8 cellular contexts compared by ENCODE assay signal in genomic region chr6:43667245-43668150, GRCh38. TPM values are rescaled to one million over a fixed set of nuclear protein-coding genes. Genes with fewer than 3 reads are reported as not detected.
DNase-seq lines count a peak whose midpoint lies in the region; ATAC-seq and TF ChIP-seq lines count a peak whose summit lies in the region.

No MANE protein-coding gene starts in this region.

- peaks cover 12 to 13% of the 10 kb centered on the region in 2 experiments for H3K4me1 ChIP-seq in neutrophil (ENCODE audit: control insufficient read depth in 1 of 2, insufficient read depth in 1 of 2, low read depth in 1 of 2, low read length in 1 of 2)

- in situ Hi-C loops in ACHN (cut with HindIII; ENCODE audit: low pct_ligation_motif_present, low pct_unique_long_range_greater_than_20kb, low sequenced_read_pairs) = no loop called here

- DNase-seq in ACHN (peak; percentile 68), M059J (ENCODE audit: low read depth) (peak; percentile 76), RWPE1 (ENCODE audit: low spot score) (peak; percentile 74), foreskin fibroblast (peak; percentile 40 to 87), superior temporal gyrus (ENCODE audit: extremely low spot score) (peak; percentile 87)
- DNase-seq in activated effector memory CD4-positive, alpha-beta T cell treated with anti-CD3 and anti-CD28 coated beads, Interleukin-2, amount 50 U/mL, for 16 hours = peak; percentile 93

- peak; percentile 63 for ATAC-seq in GM18909 (IDR thresholded peaks at IDR 0.05; ENCODE audit: poor library complexity, unreplicated experiment)

- no peaks in the 10 kb centered on the region for H3K9me3 ChIP-seq in neutrophil

- CTCF ChIA-PET in RWPE1 (lab: Yijun Ruan, JAX) = interaction anchor here (0.5 to 5.9 kb wide), 42 partner anchors 10 to 827 kb away, joined by 3 to 33 read pairs (median 4); partner anchors contain the start of gene VEGFA

- POLR2A ChIA-PET in RWPE1 (lab: Yijun Ruan, JAX; ENCODE audit: low non-redundant PET) = interaction anchor here (0.5 to 0.6 kb wide), 2 partner anchors 57 to 324 kb away, joined by 3 read pairs; no protein-coding TSS in a partner anchor

- peak overlapping the region; percentile 77 for H3K27ac ChIP-seq in RWPE1
- H3K27ac ChIP-seq in neutrophil = no peak overlapping the region

- H3K36me3 ChIP-seq in neutrophil = peaks cover 38% of the 10 kb centered on the region

- TF ChIP-seq CTCF in RWPE1 (conservative IDR thresholded peaks at IDR 0.05; ENCODE audit: low read depth) = peak; percentile 95
- peak; percentile 96 for TF ChIP-seq CTCF in foreskin fibroblast (IDR thresholded peaks at IDR 0.05; ENCODE audit: low read depth, low read length)
- peak; percentile 93 for TF ChIP-seq CTCF in neutrophil (IDR thresholded peaks at IDR 0.05)

- H3K4me3 ChIP-seq in foreskin fibroblast (ENCODE audit: low read depth in 1 of 2, low read length in 2 of 2) (peak overlapping the region in 1 of 2 donors; percentile 10), neutrophil (ENCODE audit: low read depth in 1 of 2, low read length in 1 of 2) (no peak overlapping the region)

- H3K27me3 ChIP-seq in neutrophil = peaks cover 20% of the 10 kb centered on the region

RNA-seq across cellular contexts. Expression of gene MRPS18A, which starts 20.1 kb away (rescaled TPM):
- total RNA-seq in M059J (2014; rRNA removed; shearing (Covaris generic)) = 63.0 and 71.2 TPM in 2 replicates

RNA-seq across cellular contexts. Expression of gene RSPH9, which starts 22.7 kb away (rescaled TPM):
- total RNA-seq in M059J (2014; rRNA removed; shearing (Covaris generic)) = 0.05 and 0.69 TPM in 2 replicates

RNA-seq across cellular contexts. Expression of gene MAD2L1BP, which starts 31.9 kb away (rescaled TPM):
- total RNA-seq in M059J (2014; rRNA removed; shearing (Covaris generic)) = 75.7 and 116 TPM in 2 replicates

RNA-seq across cellular contexts. Expression of gene GTPBP2, which starts 38.4 kb away (rescaled TPM):
- total RNA-seq in M059J (2014; rRNA removed; shearing (Covaris generic)) = 51.6 and 81.1 TPM in 2 replicates
